ENCODE assay signal across 9 cellular contexts in genomic region chr16:57300387-57301125, GRCh38. TPM values are rescaled to one million over a fixed set of nuclear protein-coding genes. Genes with fewer than 3 reads are reported as not detected.
A peak's percentile ranks its signal among the peaks of the same experiment; 100 is the strongest.
DNase-seq lines count a peak whose midpoint lies in the region; ATAC-seq and TF ChIP-seq lines count a peak whose summit lies in the region.
"Had no signal": no experiment of that assay in that cellular context is flagged by ENCODE, and none has a peak within 500 bp of the region (broad histone marks: within the 10 kb centered on the region; RNA-seq: fewer than 3 reads in every experiment).

No MANE protein-coding gene starts in this region.

- peaks cover 23% of the 10 kb centered on the region for H3K4me1 Mint-ChIP-seq in activated CD4-positive, alpha-beta T cell treated with anti-CD3 and anti-CD28 coated beads, Interleukin-2, amount 10 ng/mL, durations not matched to agents 7 days and 5 days
- peaks cover 14% of the 10 kb centered on the region for H3K4me1 Mint-ChIP-seq in dendritic cell treated with granulocyte-macrophage colony-stimulating factor and Interleukin-4, amounts not matched to agents 40 ng/mL and 50 ng/mL, for 4 days (ENCODE audit: low read depth)

- intact Hi-C loops in dendritic cell treated with granulocyte-macrophage colony-stimulating factor and Interleukin-4, amounts not matched to agents 40 ng/mL and 50 ng/mL, for 4 days (cut with micrococcal nuclease) = loop anchor here (1.0 to 5.0 kb wide), 3 partner anchors 47 to 217 kb away; no protein-coding TSS in a partner anchor

- H3K9me3 Mint-ChIP-seq in activated CD4-positive, alpha-beta T cell treated with anti-CD3 and anti-CD28 coated beads, Interleukin-2, amount 10 ng/mL, durations not matched to agents 7 days and 5 days = no peaks in the 10 kb centered on the region
- no peaks in the 10 kb centered on the region for H3K9me3 Mint-ChIP-seq in dendritic cell treated with granulocyte-macrophage colony-stimulating factor and Interleukin-4, amounts not matched to agents 40 ng/mL and 50 ng/mL, for 4 days
- H3K9me3 Mint-ChIP-seq: stimulated activated naive CD8-positive, alpha-beta T cell treated with anti-CD3 and anti-CD28 coated beads, Interleukin-15, Interleukin-2, amounts not matched to agents 100 ng/mL and 50 ng/mL, for 24 hours had no signal

- peak; percentile 92 for DNase-seq in NCI-H526 treated with DMSO at 0.1 percent for 48 hours (lab: John Stamatoyannopoulos, UW)
- peak; percentile 99 for DNase-seq in activated CD4-positive, alpha-beta T cell treated with anti-CD3 and anti-CD28 coated beads, Interleukin-2, amount 10 ng/mL, durations not matched to agents 7 days and 5 days
- DNase-seq in left kidney (ENCODE audit: low read depth, low spot score) = peak; percentile 100
- peak; percentile 90 to 99 for DNase-seq in stimulated activated CD4-positive, alpha-beta T cell treated with anti-CD3 and anti-CD28 coated beads, Interleukin-1b, Interleukin-23, amount 100 ng/mL, for 4 hours (ENCODE audit: low read depth in 2 of 2)

- CTCF ChIA-PET in activated CD4-positive, alpha-beta T cell treated with anti-CD3 and anti-CD28 coated beads, Interleukin-2, amount 10 ng/mL, durations not matched to agents 7 days and 5 days (lab: Charles Lee) = interaction anchor here (0.5 to 9.0 kb wide), 26 partner anchors 10 to 774 kb away, joined by 3 to 96 read pairs (median 4); partner anchors contain the start of genes CCL17 and POLR2C

- no peaks in the 10 kb centered on the region for H3K36me3 Mint-ChIP-seq in activated CD4-positive, alpha-beta T cell treated with anti-CD3 and anti-CD28 coated beads, Interleukin-2, amount 10 ng/mL, durations not matched to agents 7 days and 5 days (ENCODE audit: low read depth)
- no peaks in the 10 kb centered on the region for H3K36me3 Mint-ChIP-seq in dendritic cell treated with granulocyte-macrophage colony-stimulating factor and Interleukin-4, amounts not matched to agents 40 ng/mL and 50 ng/mL, for 4 days (ENCODE audit: low read depth)

- peak; percentile 85 for ATAC-seq in GM19395 (IDR thresholded peaks at IDR 0.05; ENCODE audit: unreplicated experiment)
- peak; percentile 91 for ATAC-seq in HG03521 (IDR thresholded peaks at IDR 0.05; ENCODE audit: unreplicated experiment)

- POLR2A ChIA-PET in activated CD4-positive, alpha-beta T cell treated with anti-CD3 and anti-CD28 coated beads, Interleukin-2, amount 10 ng/mL, durations not matched to agents 7 days and 5 days (lab: Charles Lee) = interaction anchor here (0.5 kb wide), 1 partner anchor 181 kb away, joined by 3 read pairs; no protein-coding TSS in a partner anchor

- no peaks in the 10 kb centered on the region for H3K27me3 Mint-ChIP-seq in activated CD4-positive, alpha-beta T cell treated with anti-CD3 and anti-CD28 coated beads, Interleukin-2, amount 10 ng/mL, durations not matched to agents 7 days and 5 days
- H3K27me3 Mint-ChIP-seq in dendritic cell treated with granulocyte-macrophage colony-stimulating factor and Interleukin-4, amounts not matched to agents 40 ng/mL and 50 ng/mL, for 4 days = peaks cover 34% of the 10 kb centered on the region

- peak overlapping the region; percentile 28; the same call in 1 of the 2 replicates for H3K27ac ChIP-seq in C4-2B

- TF ChIP-seq CTCF in C4-2B (conservative IDR thresholded peaks at IDR 0.05) = peak; percentile 94

- H3K4me3 Mint-ChIP-seq in activated CD4-positive, alpha-beta T cell treated with anti-CD3 and anti-CD28 coated beads, Interleukin-2, amount 10 ng/mL, durations not matched to agents 7 days and 5 days = no peak overlapping the region
- H3K4me3 Mint-ChIP-seq in dendritic cell treated with granulocyte-macrophage colony-stimulating factor and Interleukin-4, amounts not matched to agents 40 ng/mL and 50 ng/mL, for 4 days = peak overlapping the region; percentile 0
- H3K4me3 Mint-ChIP-seq: stimulated activated naive CD8-positive, alpha-beta T cell treated with anti-CD3 and anti-CD28 coated beads, Interleukin-15, Interleukin-2, amounts not matched to agents 100 ng/mL and 50 ng/mL, for 24 hours had no signal

- H3K27ac Mint-ChIP-seq in activated CD4-positive, alpha-beta T cell treated with anti-CD3 and anti-CD28 coated beads, Interleukin-2, amount 10 ng/mL, durations not matched to agents 7 days and 5 days = no peak overlapping the region
- H3K27ac Mint-ChIP-seq in dendritic cell treated with granulocyte-macrophage colony-stimulating factor and Interleukin-4, amounts not matched to agents 40 ng/mL and 50 ng/mL, for 4 days = no peak overlapping the region
- H3K27ac Mint-ChIP-seq: stimulated activated naive CD8-positive, alpha-beta T cell treated with anti-CD3 and anti-CD28 coated beads, Interleukin-15, Interleukin-2, amounts not matched to agents 100 ng/mL and 50 ng/mL, for 24 hours had no signal

RNA-seq across cellular contexts. Expression of gene PLLP, which starts 16.1 kb away (rescaled TPM):
- total RNA-seq in activated CD4-positive, alpha-beta T cell treated with anti-CD3 and anti-CD28 coated beads, Interleukin-2, amount 10 ng/mL, durations not matched to agents 7 days and 5 days = under 1 TPM; 0.40 to 0.55 TPM

RNA-seq across cellular contexts. Expression of gene ARL2BP, which starts 55.5 kb away (rescaled TPM):
- 10 to 100 TPM; 35.0 to 36.7 TPM for total RNA-seq in activated CD4-positive, alpha-beta T cell treated with anti-CD3 and anti-CD28 coated beads, Interleukin-2, amount 10 ng/mL, durations not matched to agents 7 days and 5 days

RNA-seq across cellular contexts. Expression of gene CCL22, which starts 58.0 kb away (rescaled TPM):
- under 1 TPM; 0.50 to 0.74 TPM for total RNA-seq in activated CD4-positive, alpha-beta T cell treated with anti-CD3 and anti-CD28 coated beads, Interleukin-2, amount 10 ng/mL, durations not matched to agents 7 days and 5 days

Comparison
In these comparisons a context has a peak if more than half of its experiments do, and no peak if none do; other contexts are left out.
1. Peak in every context shown above with its lines: DNase-seq, ATAC-seq and H3K27ac ChIP-seq.